Comparison of ENCODE assay signal across 19 cellular contexts in the genomic region with DNA sequence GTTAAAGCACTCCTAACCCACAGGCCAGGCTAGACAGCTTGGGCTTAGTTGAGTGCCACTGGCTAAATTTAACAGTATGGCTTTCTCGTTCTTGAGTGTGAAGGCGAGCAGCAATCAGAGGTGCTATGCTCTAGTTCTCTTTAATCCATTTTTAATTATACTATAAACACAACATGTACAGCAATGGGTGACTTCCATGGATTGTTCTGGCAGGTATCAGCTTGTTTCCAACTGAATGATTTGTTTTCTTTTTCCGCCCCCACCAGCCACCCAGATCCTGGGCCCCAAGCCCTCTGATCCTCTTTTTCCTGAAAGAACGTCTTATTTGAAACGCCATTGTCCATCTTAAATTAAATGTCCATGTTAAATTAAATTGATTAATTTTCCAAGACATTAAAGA.
"Had no signal": no experiment of that assay in that cellular context is flagged by ENCODE, and none has a peak within 500 bp of the region (broad histone marks: within the 10 kb centered on the region; RNA-seq: fewer than 3 reads in every experiment).

No MANE protein-coding gene starts in this region.

- H3K9me3 ChIP-seq: mucosa of descending colon, psoas muscle had no signal

- ATAC-seq: activated T-helper 17 cell treated with anti-CD3 and anti-CD28 coated beads, Interleukin-2, amount 50 U/mL, for 72 hours; left cardiac atrium; natural killer cell; psoas muscle; sciatic nerve had no signal

- H3K4me3 ChIP-seq: coronary artery, lung, mucosa of descending colon, psoas muscle had no signal

- H3K27ac ChIP-seq: coronary artery, psoas muscle had no signal

- H3K4me1 ChIP-seq: psoas muscle had no signal

- FAIRE-seq: endothelial cell of umbilical vein had no signal

- DNase-seq: activated CD4-positive, alpha-beta T cell treated with anti-CD3 and anti-CD28 coated beads for 4 hours; activated CD8-positive, alpha-beta memory T cell treated with anti-CD3 and anti-CD28 coated beads for 24 hours; activated naive CD4-positive, alpha-beta T cell treated with anti-CD3 and anti-CD28 coated beads for 36 hours; activated T-cell treated with anti-CD3 and anti-CD28 coated beads for 4 hours; caudate nucleus; effector CD4-positive, alpha-beta T cell; immature natural killer cell; left cardiac atrium; natural killer cell; occipital lobe; psoas muscle; stimulated activated CD4-positive, alpha-beta T cell treated with anti-CD3 and anti-CD28 coated beads, Interleukin-2, amount 100 ng/mL, for 24 hours; stimulated activated naive CD4-positive, alpha-beta T cell treated with Interleukin-2 at 50 U/mL for 16 hours had no signal
